In genomic region chr6:39879535-39879934, GRCh38 we compare ENCODE assay signal across 18 cellular contexts. TPM values are rescaled to one million over a fixed set of nuclear protein-coding genes. Genes with fewer than 3 reads are reported as not detected.
DNase-seq lines count a peak whose midpoint lies in the region; ATAC-seq, FAIRE-seq and TF ChIP-seq lines count a peak whose summit lies in the region.
"Had no signal": no experiment of that assay in that cellular context is flagged by ENCODE, and none has a peak within 500 bp of the region (broad histone marks: within the 10 kb centered on the region; RNA-seq: fewer than 3 reads in every experiment).

No MANE protein-coding gene starts in this region.

- no peaks in the 10 kb centered on the region for H3K79me2 ChIP-seq in HepG2 (ENCODE audit: insufficient read depth, low read length)

- no TSS peak for BruUV-seq in HepG2 (replicated peaks; lab: Mats Ljungman, UMichigan)

- no peak overlapping the region for H3K4me2 ChIP-seq in HepG2 (ENCODE audit: low read depth, low read length)
- H3K4me2 ChIP-seq: GM23338, PC-9 had no signal

- no peak for TF ChIP-seq CTCF in ascending aorta (IDR thresholded peaks at IDR 0.05)
- TF ChIP-seq CTCF in esophagus muscularis mucosa (IDR thresholded peaks at IDR 0.05): no peak
- no peak for TF ChIP-seq CTCF in HepG2 (CRISPR knock-in tag; IDR thresholded peaks at IDR 0.05)
- TF ChIP-seq CTCF in tibial nerve (IDR thresholded peaks at IDR 0.05): no peak

- no peak for FAIRE-seq in HepG2 (lab: Jason Lieb, UNC)

- no peak for TF ChIP-seq POLR2A in esophagus muscularis mucosa (IDR thresholded peaks at IDR 0.05; ENCODE audit: low read depth)
- TF ChIP-seq POLR2A in HepG2 (IDR thresholded peaks at IDR 0.05; ENCODE audit: insufficient read depth in 1 of 2, low read depth in 2 of 2, low read length in 2 of 2): no peak
- no peak for TF ChIP-seq POLR2A in tibial nerve (IDR thresholded peaks at IDR 0.05)

- POLR2A ChIA-PET in HepG2 (lab: Yijun Ruan, JAX): interaction anchor here (1.1 to 1.2 kb wide), 2 partner anchors 8 to 10 kb away, joined by 3 to 4 read pairs; no protein-coding TSS in a partner anchor

- H3K9me3 ChIP-seq in ascending aorta (no peaks in the 10 kb centered on the region), esophagus muscularis mucosa (no peaks in the 10 kb centered on the region), HepG2 (ENCODE audit: low read length) (no peaks in the 10 kb centered on the region), tibial nerve (no peaks in the 10 kb centered on the region)
- H3K9me3 ChIP-seq: Caco-2 had no signal

- intact Hi-C loops in ascending aorta (cut with DNase I) (no loop called here), esophagus muscularis mucosa (cut with DNase I) (no loop called here), HepG2 (cut with micrococcal nuclease; ENCODE audit: unreplicated experiment) (no loop called here)

- no peaks in the 10 kb centered on the region for H4K20me1 ChIP-seq in HepG2 (ENCODE audit: insufficient read depth, low read length)

- 68% methylated on average over 3 of the region's 3 CpGs for WGBS in esophagus muscularis mucosa
- 0% methylated on average over 3 of the region's 3 CpGs for WGBS in HepG2 (ENCODE audit: low lambda C conversion rate)
- 65 to 78% methylated on average over 3 of the region's 3 CpGs for WGBS in tibial nerve, 2 donors

- no peak for TF ChIP-seq EP300 in esophagus muscularis mucosa (IDR thresholded peaks at IDR 0.05)
- no peak for TF ChIP-seq EP300 in HepG2 (IDR thresholded peaks at IDR 0.05; ENCODE audit: low read depth in 2 of 2, low read length in 2 of 2)
- no peak for TF ChIP-seq EP300 in HepG2 (CRISPR knock-in tag; IDR thresholded peaks at IDR 0.05; ENCODE audit: borderline replicate concordance)
- TF ChIP-seq EP300 in tibial nerve (IDR thresholded peaks at IDR 0.05): no peak

- no peak overlapping the region for H3K4me3 ChIP-seq in ascending aorta
- H3K4me3 ChIP-seq in esophagus muscularis mucosa: no peak overlapping the region
- no peak overlapping the region for H3K4me3 ChIP-seq in HepG2 (replicated peaks in 1 of 3; ENCODE audit: insufficient read depth in 1 of 3, low read depth in 2 of 3, low read length in 3 of 3)
- no peak overlapping the region for H3K4me3 ChIP-seq in tibial nerve
- H3K4me3 ChIP-seq: GM23338, PC-9 had no signal

- H3K27ac ChIP-seq in ascending aorta (peak overlapping the region; percentile 90 to 95), esophagus muscularis mucosa (replicated peaks in 1 of 4) (peak overlapping the region; percentile 40 to 86 (median 62)), HepG2 (ENCODE audit: extremely low read length, insufficient read depth, low read length) (no peak overlapping the region), temporal lobe (ENCODE audit: low read depth, low read length) (peak overlapping the region; percentile 50), tibial nerve (peak overlapping the region in 2 of 4 donors; percentile 63 to 84)
- H3K27ac ChIP-seq: PC-9 had no signal

- ATAC-seq in HepG2 (no peak), GM21526 (IDR thresholded peaks at IDR 0.05; ENCODE audit: low FRiP score, unreplicated experiment) (no peak)
- ATAC-seq: GM23338, HCT116 had no signal

- H3K27me3 ChIP-seq in ascending aorta (no peaks in the 10 kb centered on the region), esophagus muscularis mucosa (no peaks in the 10 kb centered on the region), HepG2 (ENCODE audit: control insufficient read depth in 1 of 2, insufficient read depth in 2 of 2, low read length in 2 of 2) (no peaks in the 10 kb centered on the region; a peak in 2 of 5 replicates), tibial nerve (no peaks in the 10 kb centered on the region)

- no peak overlapping the region for H3K9ac ChIP-seq in HepG2 (ENCODE audit: insufficient read depth, low read depth, low read length)

- H2AFZ ChIP-seq in HepG2 (ENCODE audit: low read length): no peak overlapping the region
- H2AFZ ChIP-seq: GM23338, PC-9 had no signal

- peaks cover 28 to 47% of the 10 kb centered on the region in 2 donors for H3K4me1 ChIP-seq in ascending aorta
- H3K4me1 ChIP-seq in esophagus muscularis mucosa: peaks cover 17 to 66% (median 56%) of the 10 kb centered on the region in 4 donors
- no peaks in the 10 kb centered on the region for H3K4me1 ChIP-seq in HepG2 (ENCODE audit: insufficient read depth, low read length)
- peaks cover 0 to 52% (median 19%) of the 10 kb centered on the region in 4 donors for H3K4me1 ChIP-seq in tibial nerve
- H3K4me1 ChIP-seq: Caco-2 had no signal

- H3K36me3 ChIP-seq in ascending aorta (peaks cover 31 to 46% of the 10 kb centered on the region in 2 donors), esophagus muscularis mucosa (peaks cover 31 to 77% (median 69%) of the 10 kb centered on the region in 4 donors), HepG2 (replicated peaks in 1 of 2; ENCODE audit: control insufficient read depth in 1 of 2, insufficient read depth in 2 of 2, low read length in 2 of 2) (no peaks in the 10 kb centered on the region), tibial nerve (peaks cover 0 to 66% (median 0%) of the 10 kb centered on the region in 3 donors)

- in situ Hi-C loops in HepG2 (cut with HindIII; ENCODE audit: extremely low pct_ligation_motif_present, low pct_unique_long_range_greater_than_20kb): no loop called here

- DNase-seq in ascending aorta (ENCODE audit: low spot score in 2 of 2) (no peak), esophagus muscularis mucosa (ENCODE audit: extremely low spot score) (no peak), HepG2 (ENCODE audit: low spot score) (no peak), SKM-1 (lab: John Stamatoyannopoulos, UW; ENCODE audit: unreplicated experiment) (no peak), tibial nerve (ENCODE audit: low spot score in 2 of 2) (no peak)
- no peak for DNase-seq in activated T-cell treated with anti-CD3 and anti-CD28 coated beads, Interleukin-2, amount 50 U/mL, for 48 hours
- DNase-seq: Caco-2, DMS53, KBM-7, NCI-H1417 treated with DMSO at 0.1 percent for 48 hours, NCI-H1930, NCI-H2171, NCI-H774, PC-9 had no signal

- CTCF ChIA-PET in HepG2 (lab: Yijun Ruan, JAX; ENCODE audit: low intra/inter-chr PET ratio, low total read pairs): no interaction called here

- TF ChIP-seq RAD21 in HepG2 (CRISPR knock-in tag; IDR thresholded peaks at IDR 0.05): no peak

TF ChIP-seq in HepG2, 621 proteins besides CTCF, POLR2A, EP300 and RAD21:
- no peak for TF ChIP-seq MAZ (IDR thresholded peaks at IDR 0.05; ENCODE audit: borderline replicate concordance, low read depth, low read length)
- no peak for TF ChIP-seq MAZ (CRISPR knock-in tag; IDR thresholded peaks at IDR 0.05; ENCODE audit: low read depth)
- peak; percentile 3 to 15; a peak in 1 of 4 replicates for TF ChIP-seq MAFK (conservative IDR thresholded peaks at IDR 0.05 in 1 of 2, IDR thresholded peaks at IDR 0.05 in 1 of 2; ENCODE audit: low read length in 2 of 2)
TF ChIP-seq in HepG2: peak in this region for 1.

RNA-seq across cellular contexts. Expression of gene MOCS1, which starts 54.7 kb away (rescaled TPM):
- total RNA-seq in ascending aorta (45.4 TPM), esophagus muscularis mucosa (10 to 100 TPM; 19.1 to 37.3 (median 28.0) TPM), HepG2 (2016; rRNA removed; fragmentation: Illumina TruSeq; extraction: Trizol) (10.5 and 11.7 TPM in 2 replicates), temporal lobe (5.7 TPM), tibial nerve (100 to 1,000 TPM in 1 of 4 donors, 10 to 100 TPM in 3; 56.7 to 103 (median 71.0) TPM)
- 2.9 and 3.3 TPM in 2 replicates for total RNA-seq in HepG2 (2016; cell fraction: cytosol; rRNA removed; fragmentation: Illumina TruSeq; extraction: Trizol; ENCODE audit: low read depth)
- total RNA-seq in HepG2 (2016; cell fraction: insoluble cytoplasmic fraction; rRNA removed; fragmentation: Illumina TruSeq; extraction: Trizol): 8.7 and 11.7 TPM in 2 replicates
- total RNA-seq in HepG2 (2016; cell fraction: membrane; rRNA removed; fragmentation: Illumina TruSeq; extraction: Trizol): 7.8 and 10.3 TPM in 2 replicates
- 8.7 and 10.3 TPM in 2 replicates for total RNA-seq in HepG2 (2016; cell fraction: nucleus; rRNA removed; fragmentation: Illumina TruSeq; extraction: Trizol)
- polyA plus RNA-seq in HepG2 (2011; rRNA removed): 5.3 and 5.9 TPM in 2 replicates
- 6.1 and 6.2 TPM in 2 replicates for polyA plus RNA-seq in HepG2 (2011; cell fraction: cytosol; rRNA removed)
- 5.8 and 6.7 TPM in 2 replicates for polyA plus RNA-seq in HepG2 (2011; cell fraction: nucleus; rRNA removed)
- polyA plus RNA-seq in HepG2 (2012): 4.5 and 5.8 TPM in 2 replicates
- 3.0 and 4.0 TPM in 2 replicates for polyA plus RNA-seq in HepG2 (2016; cell fraction: cytosol; fragmentation: Illumina TruSeq; extraction: Trizol; ENCODE audit: low read depth)
- 7.4 and 8.9 TPM in 2 replicates for polyA plus RNA-seq in HepG2 (2016; cell fraction: insoluble cytoplasmic fraction; fragmentation: Illumina TruSeq; extraction: Trizol; ENCODE audit: low read depth)
- 7.4 and 7.7 TPM in 2 replicates for polyA plus RNA-seq in HepG2 (2016; cell fraction: membrane; fragmentation: Illumina TruSeq; extraction: Trizol; ENCODE audit: low read depth)
- polyA plus RNA-seq in HepG2 (2016; cell fraction: nucleus; fragmentation: Illumina TruSeq; extraction: Trizol; ENCODE audit: insufficient read depth, low read depth): 7.9 and 9.3 TPM in 2 replicates
- polyA minus RNA-seq in HepG2 (2011; rRNA and poly(A)+ RNA removed; ENCODE audit: low replicate concordance): 19.4 TPM in 1 of 2 replicates, not detected in the other
- polyA minus RNA-seq in HepG2 (2011; cell fraction: cytosol; rRNA and poly(A)+ RNA removed): 6.5 and 6.8 TPM in 2 replicates
- polyA minus RNA-seq in HepG2 (2011; cell fraction: nucleus; rRNA and poly(A)+ RNA removed): 9.9 and 10.4 TPM in 2 replicates
- total RNA-seq: PC-9 had no signal
